ENCODE assay signal across 19 cellular contexts in genomic region chr11:108915666-108916065, GRCh38.
A peak's percentile ranks its signal among the peaks of the same experiment; 100 is the strongest.
DNase-seq lines count a peak whose midpoint lies in the region; ATAC-seq, FAIRE-seq and TF ChIP-seq lines count a peak whose summit lies in the region.
"Had no signal": no experiment of that assay in that cellular context is flagged by ENCODE, and none has a peak within 500 bp of the region (broad histone marks: within the 10 kb centered on the region; RNA-seq: fewer than 3 reads in every experiment).

No MANE protein-coding gene starts in this region.

- TF ChIP-seq POLR2A in HCT116 (IDR thresholded peaks at IDR 0.05; ENCODE audit: borderline replicate concordance, extremely low read depth, insufficient read depth, insufficient read length) (no peak), GM12891 (IDR thresholded peaks at IDR 0.05; ENCODE audit: low read depth, low read length) (no peak)

- H3K27ac ChIP-seq in HCT116 (ENCODE audit: low read depth, low read length) (peak overlapping the region; percentile 34; the same call in 1 of the 2 replicates), fibroblast of lung (ENCODE audit: insufficient read depth, low read length) (no peak overlapping the region), osteoblast (ENCODE audit: low read depth, low read length) (peak overlapping the region; percentile 57)
- H3K27ac ChIP-seq: GM23248, SK-N-MC had no signal

- H3K36me3 Mint-ChIP-seq in WTC11: peaks cover 3% of the 10 kb centered on the region; the same call in 1 of the 2 replicates

- 0 out of 2 replicates have a peak, but pooled peaks cover 3% of the 10 kb centered on the region for H3K9me2 ChIP-seq in HCT116 (ENCODE audit: insufficient read depth)

- H3K36me3 ChIP-seq in HCT116 (ENCODE audit: control insufficient read depth in 1 of 2, insufficient read depth in 2 of 2, low read length in 2 of 2) (no peaks in the 10 kb centered on the region), fibroblast of lung (ENCODE audit: control insufficient read depth, insufficient read depth, low read length) (no peaks in the 10 kb centered on the region), osteoblast (ENCODE audit: insufficient read depth, low read length) (no peaks in the 10 kb centered on the region)
- H3K36me3 ChIP-seq: HAP-1 had no signal

- H3K4me3 Mint-ChIP-seq in WTC11: no peak overlapping the region
- H3K4me3 Mint-ChIP-seq: B cell, CD14-positive monocyte, IgD-negative memory B cell had no signal

- H3K27me3 ChIP-seq in HCT116 (ENCODE audit: insufficient read depth, low read length): no peaks in the 10 kb centered on the region
- H3K27me3 ChIP-seq in fibroblast of lung (ENCODE audit: control insufficient read depth, insufficient read depth, low read length): no peaks in the 10 kb centered on the region
- H3K27me3 ChIP-seq in osteoblast (ENCODE audit: insufficient read depth, low read length): no peaks in the 10 kb centered on the region

- ATAC-seq in HCT116 (no peak), WTC11 (no peak)

- BruUV-seq in HCT116 (replicated peaks; lab: Mats Ljungman, UMichigan): no TSS peak

- no peaks in the 10 kb centered on the region for H3K27me3 Mint-ChIP-seq in WTC11 (ENCODE audit: low read depth)
- H3K27me3 Mint-ChIP-seq: B cell, IgD-negative memory B cell had no signal

- no peaks in the 10 kb centered on the region for H4K20me1 ChIP-seq in HCT116 (ENCODE audit: insufficient read depth)
- H4K20me1 ChIP-seq in fibroblast of lung (ENCODE audit: control insufficient read depth, extremely low read depth, insufficient read depth, low read length): no peaks in the 10 kb centered on the region
- no peaks in the 10 kb centered on the region for H4K20me1 ChIP-seq in osteoblast (ENCODE audit: insufficient read depth, low read length)

- H3K4me2 ChIP-seq in HCT116 (ENCODE audit: low read length) (no peak overlapping the region), fibroblast of lung (ENCODE audit: extremely low read depth, insufficient read depth, low read length) (peak overlapping the region; percentile 27), osteoblast (ENCODE audit: insufficient read depth, low read length) (peak overlapping the region; percentile 45)

- H3K4me3 ChIP-seq in HCT116 (replicated peaks in 1 of 2; ENCODE audit: low read depth in 1 of 2, low read length in 2 of 2) (no peak overlapping the region), fibroblast of lung (replicated peaks in 1 of 4; ENCODE audit: control extremely low read depth in 1 of 4, insufficient read depth in 1 of 4, low read depth in 3 of 4, low read length in 4 of 4) (no peak overlapping the region), osteoblast (ENCODE audit: insufficient read depth, low read length) (no peak overlapping the region)
- H3K4me3 ChIP-seq: GM23248, HAP-1, SK-N-MC had no signal

- FAIRE-seq in GM12891 (lab: Jason Lieb, UNC): no peak

- H2AFZ ChIP-seq in HCT116 (ENCODE audit: low read depth, low read length, poor library complexity, severe bottlenecking): no peak overlapping the region
- no peak overlapping the region for H2AFZ ChIP-seq in fibroblast of lung (ENCODE audit: low read length)
- H2AFZ ChIP-seq in osteoblast (ENCODE audit: low read length): no peak overlapping the region
- H2AFZ ChIP-seq: GM23248 had no signal

- H3K4me1 Mint-ChIP-seq in WTC11: peaks cover 14% of the 10 kb centered on the region
- H3K4me1 Mint-ChIP-seq: B cell, IgD-negative memory B cell had no signal

- intact Hi-C loops in HCT116 (cut with micrococcal nuclease): no loop called here

- H3K27ac Mint-ChIP-seq in WTC11: no peak overlapping the region
- H3K27ac Mint-ChIP-seq: B cell, CD14-positive monocyte, IgD-negative memory B cell had no signal

- H3K9me3 Mint-ChIP-seq in WTC11: no peaks in the 10 kb centered on the region
- H3K9me3 Mint-ChIP-seq: CD14-positive monocyte had no signal

- H3K9ac ChIP-seq in HCT116 (ENCODE audit: low read length) (no peak overlapping the region), fibroblast of lung (ENCODE audit: insufficient read depth, low read length) (no peak overlapping the region)
- H3K9ac ChIP-seq: GM23248 had no signal

- CTCF ChIA-PET in HCT116 (lab: Charles Lee) (no interaction called here), WTC11 (lab: Charles Lee) (no interaction called here)

- H3K79me2 ChIP-seq in HCT116 (ENCODE audit: insufficient read depth, low read length) (no peaks in the 10 kb centered on the region), fibroblast of lung (ENCODE audit: control insufficient read depth, insufficient read depth, low read length) (no peaks in the 10 kb centered on the region), osteoblast (ENCODE audit: insufficient read depth, low read length) (no peaks in the 10 kb centered on the region)

- RAD21 ChIA-PET in HCT116 (lab: Charles Lee; ENCODE audit: low non-redundant PET in 1 of 2, low total read pairs in 2 of 2, uncharacterized antibody in 2 of 2, unreplicated experiment in 2 of 2): no interaction called here

- TF ChIP-seq RAD21 in HCT116 (IDR thresholded peaks at IDR 0.05; ENCODE audit: low read depth): no peak

- H3K4me1 ChIP-seq in HCT116 (ENCODE audit: control insufficient read depth in 1 of 2, insufficient read depth in 2 of 2, low read length in 2 of 2) (peaks cover 5 to 31% of the 10 kb centered on the region in 2 experiments; a peak in 3 of 4 replicates), fibroblast of lung (ENCODE audit: control insufficient read depth, extremely low read depth, insufficient read depth, low read length) (peaks cover 4% of the 10 kb centered on the region), osteoblast (ENCODE audit: insufficient read depth, low read length) (peaks cover 29% of the 10 kb centered on the region)

- H3K9me3 ChIP-seq in HCT116 (ENCODE audit: control insufficient read depth in 1 of 2, insufficient read depth in 1 of 2, low read depth in 1 of 2, low read length in 2 of 2) (no peaks in the 10 kb centered on the region), fibroblast of lung (ENCODE audit: control insufficient read depth, insufficient read depth, low read depth, low read length) (no peaks in the 10 kb centered on the region), osteoblast (ENCODE audit: low read depth, low read length) (no peaks in the 10 kb centered on the region)
- H3K9me3 ChIP-seq: HAP-1 had no signal

- POLR2A ChIA-PET in HCT116 (lab: Charles Lee): no interaction called here
- POLR2A ChIA-PET in WTC11 (lab: Charles Lee): interaction anchor here (0.7 kb wide), 1 partner anchor 22 kb away, joined by 5 read pairs; no protein-coding TSS in a partner anchor

- TF ChIP-seq CTCF in HCT116 (IDR thresholded peaks at IDR 0.05 in 2 of 3, conservative IDR thresholded peaks at IDR 0.05 in 1 of 3; ENCODE audit: borderline replicate concordance in 1 of 3, insufficient read depth in 1 of 3, low read depth in 2 of 3, low read length in 2 of 3) (no peak), WTC11 (IDR thresholded peaks at IDR 0.05) (no peak), fibroblast of lung (conservative IDR thresholded peaks at IDR 0.05 in 1 of 2, IDR thresholded peaks at IDR 0.05 in 1 of 2; ENCODE audit: low read depth in 1 of 2, low read length in 2 of 2) (no peak), osteoblast (IDR thresholded peaks at IDR 0.05; ENCODE audit: extremely low read depth, low read depth, low read length) (no peak)

- DNase-seq in HCT116 (ENCODE audit: low read depth, low spot score) (no peak), WTC11 (ENCODE audit: low spot score) (no peak), fibroblast of lung (ENCODE audit: low read depth in 2 of 2) (no peak), osteoblast (ENCODE audit: insufficient read length, low spot score, missing footprints) (no peak), AG08395 (ENCODE audit: low spot score) (no peak), NCI-H226 (no peak), GM12891 (ENCODE audit: insufficient read length, low spot score) (no peak)
- DNase-seq: NCI-H1417, NCI-H1694 treated with DMSO at 0.1 percent for 48 hours, NCI-H446 treated with DMSO at 0.1 percent for 48 hours, NCI-H526 treated with DMSO at 0.1 percent for 48 hours, Right ventricle myocardium superior, SW 1271 had no signal

TF ChIP-seq in HCT116, 20 proteins besides CTCF, POLR2A, EP300 and RAD21 (continues in another document):
- no peak for TF ChIP-seq CEBPB (IDR thresholded peaks at IDR 0.05; ENCODE audit: low read depth)

TF ChIP-seq in WTC11, 78 proteins besides CTCF, POLR2A, EP300 and RAD21:
- TF ChIP-seq HMGA2 (CRISPR knock-in tag; IDR thresholded peaks at IDR 0.05): peak; percentile 68
- TF ChIP-seq JUN (CRISPR knock-in tag; IDR thresholded peaks at IDR 0.05): no peak
TF ChIP-seq in WTC11: peak in this region for 1.

TF ChIP-seq in GM12891, 5 proteins besides CTCF, POLR2A, EP300 and RAD21:
- no peak for TF ChIP-seq SPI1 (IDR thresholded peaks at IDR 0.05; ENCODE audit: low read depth, low read length)
- no peak for TF ChIP-seq TAF1 (IDR thresholded peaks at IDR 0.05; ENCODE audit: low read depth, low read length)
- no peak for TF ChIP-seq POLR2AphosphoS5 (IDR thresholded peaks at IDR 0.05; ENCODE audit: low read depth, low read length)
- TF ChIP-seq PAX5 (IDR thresholded peaks at IDR 0.05; ENCODE audit: insufficient read depth, low read length, severe bottlenecking): no peak
- TF ChIP-seq POU2F2 (IDR thresholded peaks at IDR 0.05; ENCODE audit: low read depth, low read length): no peak
